ENCODE assay signal across 8 cellular contexts in genomic region chr12:69388371-69388770, GRCh38. TPM values are rescaled to one million over a fixed set of nuclear protein-coding genes. Genes with fewer than 3 reads are reported as not detected.
A peak's percentile ranks its signal among the peaks of the same experiment; 100 is the strongest.
DNase-seq lines count a peak whose midpoint lies in the region; ATAC-seq and TF ChIP-seq lines count a peak whose summit lies in the region.

No MANE protein-coding gene starts in this region.

- DNase-seq in AG08396 (ENCODE audit: low spot score) (peak; percentile 15), PC-9 (peak in 1 of 2 experiments; percentile 43), fibroblast of peridontal ligament (ENCODE audit: extremely low read depth) (peak; percentile 89), smooth muscle cell (lab: John Stamatoyannopoulos, UW; ENCODE audit: unreplicated experiment) (no peak)

- peak; percentile 42 for ATAC-seq in GM18907 (IDR thresholded peaks at IDR 0.05; ENCODE audit: unreplicated experiment)
- no peak for ATAC-seq in GM21786 (IDR thresholded peaks at IDR 0.05; ENCODE audit: unreplicated experiment)
- no peak for ATAC-seq in HG03439 (IDR thresholded peaks at IDR 0.05; ENCODE audit: unreplicated experiment)
- no peak for ATAC-seq in esophagus mucosa

- BruUV-seq in PC-9 (replicated peaks; lab: Mats Ljungman, UMichigan) = no TSS peak

- intact Hi-C loops in PC-9 (cut with micrococcal nuclease; ENCODE audit: unreplicated experiment) = no loop called here

- H4K20me1 ChIP-seq in PC-9 (ENCODE audit: insufficient read depth) = peaks cover 3% of the 10 kb centered on the region; the same call in 1 of the 2 replicates
- H4K20me1 ChIP-seq in smooth muscle cell (ENCODE audit: low read depth) = no peaks in the 10 kb centered on the region

- H3K27ac ChIP-seq in PC-9 = no peak overlapping the region
- peak overlapping the region; percentile 18 for H3K27ac ChIP-seq in smooth muscle cell (ENCODE audit: low read depth)

- TF ChIP-seq CTCF in PC-9 (conservative IDR thresholded peaks at IDR 0.05) (peak; percentile 75), smooth muscle cell (IDR thresholded peaks at IDR 0.05; ENCODE audit: borderline replicate concordance, insufficient read depth, poor library complexity, severe bottlenecking) (peak; percentile 79)

- no peak overlapping the region for H3K9ac ChIP-seq in smooth muscle cell (ENCODE audit: low read depth)

- H3F3A ChIP-seq in PC-9 (ENCODE audit: insufficient read depth, low read depth) (0 out of 2 replicates have a peak, but pooled peaks cover 4% of the 10 kb centered on the region), smooth muscle cell (ENCODE audit: low read depth) (peaks cover 12% of the 10 kb centered on the region)

- H3K4me1 ChIP-seq in PC-9 (replicated peaks; ENCODE audit: insufficient read depth) = no peaks in the 10 kb centered on the region
- H3K4me1 ChIP-seq in smooth muscle cell (ENCODE audit: low read depth) = peaks cover under 1% of the 10 kb centered on the region

- H3K9me3 ChIP-seq in PC-9 (ENCODE audit: insufficient read depth, low read depth) (no peaks in the 10 kb centered on the region), smooth muscle cell (replicated peaks; ENCODE audit: low read depth) (no peaks in the 10 kb centered on the region)

- POLR2A ChIA-PET in PC-9 (lab: Charles Lee; ENCODE audit: unreplicated experiment) = interaction anchor here (0.7 kb wide), 1 partner anchor 162 kb away, joined by 12 read pairs; no protein-coding TSS in a partner anchor

- H3K79me2 ChIP-seq in PC-9 (ENCODE audit: low read depth) = no peaks in the 10 kb centered on the region
- peaks cover under 1% of the 10 kb centered on the region for H3K79me2 ChIP-seq in smooth muscle cell (ENCODE audit: low read depth)

- CTCF ChIA-PET in PC-9 (lab: Charles Lee) = no interaction called here

- H3K27me3 ChIP-seq in PC-9 (ENCODE audit: insufficient read depth, low read depth) = no peaks in the 10 kb centered on the region
- H3K27me3 ChIP-seq in smooth muscle cell (ENCODE audit: low read depth) = no peaks in the 10 kb centered on the region

- no peaks in the 10 kb centered on the region; the same call in 1 of the 2 replicates for H3K9me2 ChIP-seq in PC-9 (ENCODE audit: insufficient read depth)

- H2AFZ ChIP-seq in PC-9 (no peak overlapping the region), smooth muscle cell (ENCODE audit: low read depth) (no peak overlapping the region)

- H3K36me3 ChIP-seq in PC-9 (ENCODE audit: low read depth) (no peaks in the 10 kb centered on the region), smooth muscle cell (ENCODE audit: low read depth) (no peaks in the 10 kb centered on the region)

- no peak overlapping the region for H3K4me2 ChIP-seq in PC-9
- H3K4me2 ChIP-seq in smooth muscle cell = no peak overlapping the region

- 67% methylated on average over 1 of the region's 1 CpG for WGBS in smooth muscle cell (ENCODE audit: low lambda C conversion rate)

- no peak overlapping the region for H3K4me3 ChIP-seq in PC-9
- H3K4me3 ChIP-seq in smooth muscle cell = no peak overlapping the region

RNA-seq across cellular contexts. Expression of gene YEATS4, which starts 28.8 kb away (rescaled TPM):
- total RNA-seq in PC-9 (2021) = 23.5 and 30.5 TPM in 2 replicates
- 22.8 and 32.7 TPM in 2 replicates for total RNA-seq in smooth muscle cell
- 9.9 and 21.4 TPM in 2 replicates for polyA plus RNA-seq in smooth muscle cell
- 12.5 TPM for total RNA-seq in esophagus mucosa

RNA-seq across cellular contexts. Expression of gene LYZ, which starts 40.2 kb away (rescaled TPM):
- total RNA-seq in PC-9 (2021) (not detected in 2 replicates), smooth muscle cell (not detected in 2 replicates), esophagus mucosa (13.0 TPM)
- polyA plus RNA-seq in smooth muscle cell = not detected in 2 replicates

Comparison
In these comparisons a context has a peak if more than half of its experiments do, and no peak if none do; other contexts are left out.
1. RNA of gene LYZ, which starts 40.2 kb away (total RNA-seq): 13.0 TPM in esophagus mucosa (single experiment); not detected in PC-9 and not detected in smooth muscle cell; every median in the first group is over 10 times any median in the second.